In the genomic region with DNA sequence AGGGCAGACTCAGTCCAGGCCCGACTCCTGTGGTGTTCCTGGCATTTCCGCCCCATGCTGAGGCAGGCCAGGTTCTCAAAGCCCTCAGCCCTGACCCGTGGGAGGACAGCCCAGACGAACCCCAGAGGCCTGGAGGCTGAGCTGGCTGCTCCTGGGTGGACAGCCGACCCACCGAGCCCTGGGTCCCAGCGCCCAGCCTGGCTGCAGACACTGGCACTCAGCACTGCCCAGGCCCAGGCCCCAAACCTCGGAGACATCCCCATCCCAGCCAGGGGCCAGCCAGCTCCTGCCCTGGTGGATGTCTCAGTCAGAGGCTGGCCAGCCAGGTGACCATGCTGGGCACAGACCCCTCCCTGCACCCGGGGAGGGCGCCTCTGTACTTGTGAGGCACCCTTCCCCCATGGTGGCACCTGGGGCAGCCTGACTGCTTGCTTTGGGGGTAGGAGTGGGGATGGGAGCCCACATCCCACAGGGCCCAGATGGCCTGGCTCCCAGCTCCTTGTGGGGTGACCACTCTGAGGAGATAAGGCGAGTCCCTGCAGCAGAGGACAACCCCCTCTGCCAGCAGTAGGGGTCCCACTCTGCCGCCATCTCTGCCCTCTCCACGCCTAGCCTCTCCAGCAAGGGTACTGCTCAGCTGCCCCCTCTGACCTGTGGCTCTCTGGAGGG, we compare ENCODE assay signal across 15 cellular contexts. TPM values are rescaled to one million over a fixed set of nuclear protein-coding genes. Genes with fewer than 3 reads are reported as not detected.
A peak's percentile ranks its signal among the peaks of the same experiment; 100 is the strongest.
DNase-seq lines count a peak whose midpoint lies in the region; ATAC-seq and TF ChIP-seq lines count a peak whose summit lies in the region.
"Had no signal": no experiment of that assay in that cellular context is flagged by ENCODE, and none has a peak within 500 bp of the region (broad histone marks: within the 10 kb centered on the region; RNA-seq: fewer than 3 reads in every experiment).

No MANE protein-coding gene starts in this region.

- no peak for TF ChIP-seq CTCF in IMR-90 (conservative IDR thresholded peaks at IDR 0.05; ENCODE audit: low read depth, low read length)

- H3K9me3 ChIP-seq in IMR-90 (ENCODE audit: control insufficient read depth, insufficient read depth, low read length): peaks cover 6% of the 10 kb centered on the region; the same call in 1 of the 2 replicates
- H3K9me3 ChIP-seq: HAP-1, prostate gland had no signal

- H3K36me3 Mint-ChIP-seq in dendritic cell treated with granulocyte-macrophage colony-stimulating factor and Interleukin-4, amounts not matched to agents 40 ng/mL and 50 ng/mL, for 4 days (ENCODE audit: low read depth): no peaks in the 10 kb centered on the region
- H3K36me3 Mint-ChIP-seq in activated CD4-positive, alpha-beta T cell treated with anti-CD3 and anti-CD28 coated beads for 36 hours (ENCODE audit: low read depth): no peaks in the 10 kb centered on the region
- H3K36me3 Mint-ChIP-seq: WTC11 had no signal

- no peak overlapping the region for H3K4me2 ChIP-seq in IMR-90 (ENCODE audit: low read depth, low read length)

- no peak overlapping the region for H3K27ac ChIP-seq in IMR-90 (ENCODE audit: insufficient read depth, low read length)
- H3K27ac ChIP-seq: prostate gland, SK-N-MC had no signal

- peaks cover 21% of the 10 kb centered on the region for H3K27me3 Mint-ChIP-seq in dendritic cell treated with granulocyte-macrophage colony-stimulating factor and Interleukin-4, amounts not matched to agents 40 ng/mL and 50 ng/mL, for 4 days
- H3K27me3 Mint-ChIP-seq in activated CD4-positive, alpha-beta T cell treated with anti-CD3 and anti-CD28 coated beads for 36 hours: no peaks in the 10 kb centered on the region

- peak; percentile 13 for DNase-seq in AG08396 (ENCODE audit: low spot score)
- no peak for DNase-seq in IMR-90
- no peak for DNase-seq in dermis blood vessel endothelial cell
- no peak for DNase-seq in activated CD4-positive, alpha-beta T cell treated with anti-CD3 and anti-CD28 coated beads for 36 hours
- DNase-seq: NCI-H2081; stimulated activated CD4-positive, alpha-beta T cell treated with anti-CD3 and anti-CD28 coated beads, Interleukin-1b, Interleukin-23, amount 100 ng/mL, for 48 hours had no signal

- no peak overlapping the region for H2BK120ac ChIP-seq in IMR-90 (ENCODE audit: low read depth, low read length)

- TF ChIP-seq POLR2A in GM19193 (IDR thresholded peaks at IDR 0.05; ENCODE audit: extremely low read depth, insufficient read depth, insufficient read length) (peak; percentile 38), IMR-90 (IDR thresholded peaks at IDR 0.05; ENCODE audit: low read depth, low read length) (no peak)

- no peak overlapping the region for H3K56ac ChIP-seq in IMR-90 (ENCODE audit: extremely low read depth, insufficient read depth, low read length)

- peaks cover 53% of the 10 kb centered on the region for H3K4me1 Mint-ChIP-seq in dendritic cell treated with granulocyte-macrophage colony-stimulating factor and Interleukin-4, amounts not matched to agents 40 ng/mL and 50 ng/mL, for 4 days (ENCODE audit: low read depth)
- peaks cover 2% of the 10 kb centered on the region for H3K4me1 Mint-ChIP-seq in activated CD4-positive, alpha-beta T cell treated with anti-CD3 and anti-CD28 coated beads for 36 hours
- H3K4me1 Mint-ChIP-seq: WTC11 had no signal

- H3K4me3 Mint-ChIP-seq in dendritic cell treated with granulocyte-macrophage colony-stimulating factor and Interleukin-4, amounts not matched to agents 40 ng/mL and 50 ng/mL, for 4 days: peak overlapping the region; percentile 30
- H3K4me3 Mint-ChIP-seq in activated CD4-positive, alpha-beta T cell treated with anti-CD3 and anti-CD28 coated beads for 36 hours: no peak overlapping the region
- H3K4me3 Mint-ChIP-seq: WTC11 had no signal

- intact Hi-C loops in IMR-90 (cut with micrococcal nuclease): no loop called here
- intact Hi-C loops in dendritic cell treated with granulocyte-macrophage colony-stimulating factor and Interleukin-4, amounts not matched to agents 40 ng/mL and 50 ng/mL, for 4 days (cut with micrococcal nuclease): no loop called here
- intact Hi-C loops in activated CD4-positive, alpha-beta T cell treated with anti-CD3 and anti-CD28 coated beads for 36 hours (cut with DNase I, micrococcal nuclease): no loop called here

- H2AK9ac ChIP-seq in IMR-90 (replicated peaks; ENCODE audit: low read depth, low read length, poor library complexity): peak overlapping the region; percentile 16

- no peak overlapping the region for H2BK5ac ChIP-seq in IMR-90 (ENCODE audit: low read depth, low read length, poor library complexity, severe bottlenecking)

- no peak for TF ChIP-seq RAD21 in IMR-90 (IDR thresholded peaks at IDR 0.05; ENCODE audit: low read length)

- WGBS in IMR-90 (ENCODE audit: extremely low coverage in 2 of 2, insufficient read length in 1 of 2), 2 experiments: 73% methylated on average over 7 of the region's 13 CpGs; no CpG with 5 or more reads in 1 of the 2 experiments

- no peaks in the 10 kb centered on the region for H3K36me3 ChIP-seq in IMR-90 (ENCODE audit: control insufficient read depth, insufficient read depth, low read length)
- H3K36me3 ChIP-seq: HAP-1, prostate gland had no signal

- no peak overlapping the region for H3K18ac ChIP-seq in IMR-90 (ENCODE audit: low read depth, low read length)

- H3K27ac Mint-ChIP-seq in dendritic cell treated with granulocyte-macrophage colony-stimulating factor and Interleukin-4, amounts not matched to agents 40 ng/mL and 50 ng/mL, for 4 days: peak overlapping the region; percentile 59
- H3K27ac Mint-ChIP-seq in activated CD4-positive, alpha-beta T cell treated with anti-CD3 and anti-CD28 coated beads for 36 hours: no peak overlapping the region
- H3K27ac Mint-ChIP-seq: WTC11 had no signal

- in situ Hi-C loops in IMR-90 (cut with MboI; ENCODE audit: low sequenced_read_pairs): no loop called here

- no TSS peak for BruUV-seq in IMR-90 (replicated peaks; lab: Mats Ljungman, UMichigan)

- H4K5ac ChIP-seq in IMR-90 (ENCODE audit: low read depth, low read length): no peak overlapping the region

- no peaks in the 10 kb centered on the region for H3K4me1 ChIP-seq in IMR-90 (ENCODE audit: control insufficient read depth, insufficient read depth, low read length)
- H3K4me1 ChIP-seq: HAP-1, prostate gland had no signal

- H2AFZ ChIP-seq in IMR-90 (replicated peaks; ENCODE audit: low read length, poor library complexity): peak overlapping the region; percentile 43

- no peak overlapping the region for H3K4me3 ChIP-seq in IMR-90 (ENCODE audit: insufficient read depth, low read depth, low read length)
- H3K4me3 ChIP-seq: HAP-1, prostate gland, SK-N-MC had no signal

- H3K9me1 ChIP-seq in IMR-90 (ENCODE audit: insufficient read depth, low read length): no peaks in the 10 kb centered on the region

- dilution Hi-C loops in IMR-90 (cut with HindIII; ENCODE audit: low sequenced_read_pairs, unreplicated experiment): no loop called here

- no peaks in the 10 kb centered on the region for H4K20me1 ChIP-seq in IMR-90 (ENCODE audit: insufficient read depth, low read length)

- ATAC-seq in IMR-90 (ENCODE audit: low read depth) (peak; percentile 16; the same call in 1 of the 2 replicates), HG02678 (IDR thresholded peaks at IDR 0.05; ENCODE audit: unreplicated experiment) (no peak), HG03039 (IDR thresholded peaks at IDR 0.05; ENCODE audit: unreplicated experiment) (no peak)
- ATAC-seq in activated CD4-positive, alpha-beta T cell treated with anti-CD3 and anti-CD28 coated beads for 36 hours: no peak
- ATAC-seq: WTC11 had no signal

- H2AK5ac ChIP-seq in IMR-90 (ENCODE audit: low read depth, low read length): no peak overlapping the region

- POLR2A ChIA-PET in IMR-90 (lab: Charles Lee; ENCODE audit: unreplicated experiment): no interaction called here
- POLR2A ChIA-PET in activated CD4-positive, alpha-beta T cell treated with anti-CD3 and anti-CD28 coated beads for 36 hours (lab: Charles Lee): no interaction called here

- no peaks in the 10 kb centered on the region for H3K79me1 ChIP-seq in IMR-90 (ENCODE audit: low read depth in 1 of 2, low read length in 2 of 2)

- peaks cover 19% of the 10 kb centered on the region for H3K27me3 ChIP-seq in IMR-90 (ENCODE audit: control insufficient read depth, insufficient read depth, low read length)

- H2BK20ac ChIP-seq in IMR-90 (ENCODE audit: low read depth, low read length): no peak overlapping the region

- CTCF ChIA-PET in IMR-90 (lab: Yijun Ruan, JAX): no interaction called here
- CTCF ChIA-PET in activated CD4-positive, alpha-beta T cell treated with anti-CD3 and anti-CD28 coated beads for 36 hours (lab: Charles Lee): no interaction called here

- H3K4ac ChIP-seq in IMR-90 (ENCODE audit: low read depth, low read length): no peak overlapping the region

- no peak overlapping the region for H2BK15ac ChIP-seq in IMR-90 (ENCODE audit: low read depth, low read length)

- H3K9ac ChIP-seq in IMR-90 (ENCODE audit: low read depth, low read length): no peak overlapping the region

- no peak overlapping the region for H4K8ac ChIP-seq in IMR-90 (ENCODE audit: low read depth in 2 of 2, low read length in 2 of 2)

- H4K91ac ChIP-seq in IMR-90 (ENCODE audit: insufficient read depth, low read depth, low read length): no peak overlapping the region

- H3K23ac ChIP-seq in IMR-90 (ENCODE audit: low read depth, low read length): no peak overlapping the region

- H3K9me3 Mint-ChIP-seq in dendritic cell treated with granulocyte-macrophage colony-stimulating factor and Interleukin-4, amounts not matched to agents 40 ng/mL and 50 ng/mL, for 4 days: no peaks in the 10 kb centered on the region
- peaks cover 2% of the 10 kb centered on the region for H3K9me3 Mint-ChIP-seq in activated CD4-positive, alpha-beta T cell treated with anti-CD3 and anti-CD28 coated beads for 36 hours (ENCODE audit: low read depth)

- H3K14ac ChIP-seq in IMR-90 (replicated peaks; ENCODE audit: low read depth, low read length): no peak overlapping the region

RNA-seq across cellular contexts. Expression of a gene that starts 1.4 kb away (rescaled TPM):
- not detected in 2 replicates for total RNA-seq in IMR-90 (2012; rRNA removed)
- polyA plus RNA-seq in IMR-90 (2012; rRNA removed): 0.05 and 0.07 TPM in 2 replicates
- polyA plus RNA-seq in IMR-90 (2012; cell fraction: cytosol; rRNA removed): 0.04 TPM in 1 of 2 replicates, not detected in the other
- 0.12 and 0.14 TPM in 2 replicates for polyA plus RNA-seq in IMR-90 (2012; cell fraction: nucleus; rRNA removed; ENCODE audit: low replicate concordance)
- under 0.01 and 0.05 TPM in 2 replicates for total RNA-seq in dermis blood vessel endothelial cell
- not detected for total RNA-seq in activated CD4-positive, alpha-beta T cell treated with anti-CD3 and anti-CD28 coated beads for 36 hours
- total RNA-seq: A673 had no signal

RNA-seq across cellular contexts. Expression of a gene that starts 52.1 kb away (rescaled TPM):
- 6.7 and 7.9 TPM in 2 replicates for total RNA-seq in IMR-90 (2012; rRNA removed)
- 2.5 and 2.6 TPM in 2 replicates for polyA plus RNA-seq in IMR-90 (2012; rRNA removed)
- polyA plus RNA-seq in IMR-90 (2012; cell fraction: cytosol; rRNA removed): 0.93 and 1.1 TPM in 2 replicates
- 4.5 and 7.9 TPM in 2 replicates for polyA plus RNA-seq in IMR-90 (2012; cell fraction: nucleus; rRNA removed; ENCODE audit: low replicate concordance)
- total RNA-seq in dermis blood vessel endothelial cell: 24.5 and 40.5 TPM in 2 replicates
- total RNA-seq in activated CD4-positive, alpha-beta T cell treated with anti-CD3 and anti-CD28 coated beads for 36 hours: under 1 TPM; 0.07 to 0.11 TPM

RNA-seq across cellular contexts. Expression of a gene that starts 59.5 kb away (rescaled TPM):
- total RNA-seq in IMR-90 (2012; rRNA removed): 2.2 and 2.7 TPM in 2 replicates
- polyA plus RNA-seq in IMR-90 (2012; rRNA removed): 5.2 and 6.2 TPM in 2 replicates
- polyA plus RNA-seq in IMR-90 (2012; cell fraction: cytosol; rRNA removed): 3.5 and 4.0 TPM in 2 replicates
- 10.8 and 12.0 TPM in 2 replicates for polyA plus RNA-seq in IMR-90 (2012; cell fraction: nucleus; rRNA removed; ENCODE audit: low replicate concordance)
- total RNA-seq in dermis blood vessel endothelial cell: 3.7 and 4.6 TPM in 2 replicates
- 1 to 10 TPM; 1.1 to 1.9 TPM for total RNA-seq in activated CD4-positive, alpha-beta T cell treated with anti-CD3 and anti-CD28 coated beads for 36 hours
